ENCODE assay signal across 25 cellular contexts in the genomic region with DNA sequence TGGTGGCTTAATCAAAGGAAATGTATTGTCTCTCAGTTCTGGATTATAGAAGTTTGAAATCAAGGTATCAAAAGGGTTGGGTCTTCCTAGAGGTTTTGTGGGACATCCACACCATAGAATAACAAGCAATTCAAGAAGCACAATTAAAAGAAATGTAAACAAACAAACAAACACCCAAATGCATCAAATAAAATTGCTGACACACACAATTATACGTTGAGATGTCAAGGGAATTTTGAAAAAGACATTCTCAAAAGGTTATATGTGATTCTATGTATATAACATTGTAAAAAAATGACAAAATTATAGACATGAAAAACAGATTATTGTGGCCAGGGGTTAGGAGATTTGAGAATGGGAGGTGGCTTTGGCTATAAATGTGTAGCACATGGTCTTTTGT.
DNase-seq lines count a peak whose midpoint lies in the region; ATAC-seq, FAIRE-seq and TF ChIP-seq lines count a peak whose summit lies in the region.
"Had no signal": no experiment of that assay in that cellular context is flagged by ENCODE, and none has a peak within 500 bp of the region (broad histone marks: within the 10 kb centered on the region; RNA-seq: fewer than 3 reads in every experiment).

No MANE protein-coding gene starts in this region.

- CTCF ChIA-PET in A549 (lab: Yijun Ruan, JAX) (no interaction called here), K562 (lab: Yijun Ruan, JAX; ENCODE audit: low intra/inter-chr PET ratio) (no interaction called here)

- no peaks in the 10 kb centered on the region for H3K9me1 ChIP-seq in K562 (ENCODE audit: control insufficient read depth, insufficient read depth, low read length)

- ATAC-seq in activated T-cell treated with anti-CD3 and anti-CD28 coated beads, Interleukin-2, amount 50 U/mL, for 72 hours (replicated peaks in 1 of 2) = no peak
- no peak for ATAC-seq in A549
- no peak for ATAC-seq in K562
- ATAC-seq: GM12878 had no signal

- H2AFZ ChIP-seq in K562 (ENCODE audit: low read depth, low read length) = no peak overlapping the region

- no peak for TF ChIP-seq EP300 in A549 (IDR thresholded peaks at IDR 0.05)
- no peak for TF ChIP-seq EP300 in K562 (IDR thresholded peaks at IDR 0.05; ENCODE audit: low read length)

- no peaks in the 10 kb centered on the region for H3K36me3 Mint-ChIP-seq in activated T-cell treated with anti-CD3 and anti-CD28 coated beads, Interleukin-2, amount 50 U/mL, for 72 hours (ENCODE audit: insufficient read depth in 2 of 2)
- H3K36me3 Mint-ChIP-seq: CD14-positive monocyte; CD4-positive, alpha-beta memory T cell; CD4-positive, CD25-positive, alpha-beta regulatory T cell; CD8-positive, alpha-beta memory T cell had no signal

- H3K27ac ChIP-seq in A549 = no peak overlapping the region
- H3K27ac ChIP-seq in K562 (ENCODE audit: extremely low read depth, low read depth, low read length) = no peak overlapping the region
- H3K27ac ChIP-seq: 22Rv1, BLaER1 had no signal

- FAIRE-seq in A549 (lab: Jason Lieb, UNC) (no peak), K562 (lab: Jason Lieb, UNC) (no peak)
- FAIRE-seq: GM12878, GM12892, GM18507 had no signal

- no peaks in the 10 kb centered on the region for H3K4me1 Mint-ChIP-seq in activated T-cell treated with anti-CD3 and anti-CD28 coated beads, Interleukin-2, amount 50 U/mL, for 72 hours (ENCODE audit: low read depth)
- H3K4me1 Mint-ChIP-seq: CD14-positive monocyte; CD4-positive, alpha-beta memory T cell; CD4-positive, CD25-positive, alpha-beta regulatory T cell; CD8-positive, alpha-beta memory T cell had no signal

- no peak for TF ChIP-seq POLR2A in A549 (IDR thresholded peaks at IDR 0.05; ENCODE audit: low read length)
- TF ChIP-seq POLR2A in K562 (conservative IDR thresholded peaks at IDR 0.05) = no peak

- H3K4me3 Mint-ChIP-seq in activated T-cell treated with anti-CD3 and anti-CD28 coated beads, Interleukin-2, amount 50 U/mL, for 72 hours = no peak overlapping the region
- H3K4me3 Mint-ChIP-seq: CD14-positive monocyte; CD4-positive, alpha-beta memory T cell; CD4-positive, CD25-positive, alpha-beta regulatory T cell; CD8-positive, alpha-beta memory T cell had no signal

- H3K27me3 Mint-ChIP-seq in activated T-cell treated with anti-CD3 and anti-CD28 coated beads, Interleukin-2, amount 50 U/mL, for 72 hours (ENCODE audit: low read depth) = no peaks in the 10 kb centered on the region
- H3K27me3 Mint-ChIP-seq: CD8-positive, alpha-beta memory T cell had no signal

- no peaks in the 10 kb centered on the region for H3K36me3 ChIP-seq in K562 (ENCODE audit: control insufficient read depth, insufficient read depth, low read length)
- H3K36me3 ChIP-seq: BE2C, BLaER1 had no signal

- no peak for TF ChIP-seq RAD21 in A549 (conservative IDR thresholded peaks at IDR 0.05 in 1 of 2, IDR thresholded peaks at IDR 0.05 in 1 of 2)
- no peak for TF ChIP-seq RAD21 in K562 (CRISPR knock-in tag; conservative IDR thresholded peaks at IDR 0.05 in 1 of 2, IDR thresholded peaks at IDR 0.05 in 1 of 2)

- H3K27ac Mint-ChIP-seq in activated T-cell treated with anti-CD3 and anti-CD28 coated beads, Interleukin-2, amount 50 U/mL, for 72 hours = peak overlapping the region; percentile 19
- H3K27ac Mint-ChIP-seq: CD14-positive monocyte; CD4-positive, alpha-beta memory T cell; CD4-positive, CD25-positive, alpha-beta regulatory T cell; CD8-positive, alpha-beta memory T cell had no signal

- no peaks in the 10 kb centered on the region for H3K9me3 ChIP-seq in A549
- no peaks in the 10 kb centered on the region for H3K9me3 ChIP-seq in K562 (replicated peaks; ENCODE audit: control insufficient read depth, insufficient read depth, low read depth, low read length)
- H3K9me3 ChIP-seq: BE2C, BLaER1 had no signal

- BruUV-seq in K562 (replicated peaks; lab: Mats Ljungman, UMichigan) = no TSS peak

- H3K4me3 ChIP-seq in A549 (no peak overlapping the region), K562 (no peak overlapping the region)
- H3K4me3 ChIP-seq: BLaER1, GM12878 had no signal

- H3K4me2 ChIP-seq in A549 (no peak overlapping the region), K562 (ENCODE audit: insufficient read depth, low read length) (no peak overlapping the region)
- H3K4me2 ChIP-seq: BLaER1 had no signal

- 14% methylated on average over 1 of the region's 1 CpG for WGBS in A549 (ENCODE audit: missing lambda C conversion rate)
- 7% methylated on average over 1 of the region's 1 CpG for WGBS in K562 (ENCODE audit: insufficient coverage, low coverage, missing lambda C conversion rate)

- H3K27me3 ChIP-seq in K562 (ENCODE audit: control insufficient read depth in 2 of 2, insufficient read depth in 2 of 2, low read length in 2 of 2) = no peaks in the 10 kb centered on the region
- H3K27me3 ChIP-seq: BE2C, BLaER1 had no signal

- TF ChIP-seq CTCF in A549 (IDR thresholded peaks at IDR 0.05) (no peak), K562 (IDR thresholded peaks at IDR 0.05 in 2 of 3, conservative IDR thresholded peaks at IDR 0.05 in 1 of 3; ENCODE audit: insufficient read depth in 2 of 3, low read depth in 1 of 3, low read length in 3 of 3) (no peak)

- H3K4me1 ChIP-seq in A549 (no peaks in the 10 kb centered on the region), K562 (replicated peaks in 1 of 2; ENCODE audit: control insufficient read depth in 2 of 2, insufficient read depth in 2 of 2, low read length in 2 of 2) (no peaks in the 10 kb centered on the region)
- H3K4me1 ChIP-seq: BE2C, BLaER1 had no signal

- no peaks in the 10 kb centered on the region for H4K20me1 ChIP-seq in K562 (replicated peaks; ENCODE audit: control insufficient read depth, insufficient read depth, low read length)
- H4K20me1 ChIP-seq: BLaER1 had no signal

- in situ Hi-C loops in K562 (cut with MboI) = no loop called here

- no peaks in the 10 kb centered on the region for H3K9me3 Mint-ChIP-seq in activated T-cell treated with anti-CD3 and anti-CD28 coated beads, Interleukin-2, amount 50 U/mL, for 72 hours

- DNase-seq in activated T-cell treated with anti-CD3 and anti-CD28 coated beads, Interleukin-2, amount 50 U/mL, for 72 hours = no peak
- DNase-seq in activated T-cell treated with anti-CD3 and anti-CD28 coated beads for 4 hours (no peak), A549 (ENCODE audit: low read depth in 1 of 2, low spot score in 1 of 2) (no peak), K562 (ENCODE audit: extremely low read depth in 1 of 4, low spot score in 3 of 4) (no peak), NCI-H2171 (lab: John Stamatoyannopoulos, UW) (no peak)
- DNase-seq: ACHN; BE2C; C1 segment of cervical spinal cord; CD4-positive, alpha-beta memory T cell; CD4-positive, CD25-positive, alpha-beta regulatory T cell; CD8-positive, alpha-beta memory T cell; COR-L47; DMS 273 treated with DMSO at 0.1 percent for 48 hours; DMS153; DMS53; DMS79; DND-41; EL; GDM1 had no signal

- intact Hi-C loops in K562 (cut with micrococcal nuclease) = no loop called here

- no peaks in the 10 kb centered on the region for H3K79me2 ChIP-seq in K562 (ENCODE audit: control insufficient read depth, insufficient read depth, low read length)

- H3K9ac ChIP-seq in K562 (ENCODE audit: insufficient read depth in 1 of 2, low read depth in 2 of 2, low read length in 2 of 2) = no peak overlapping the region
- H3K9ac ChIP-seq: BLaER1 had no signal

- POLR2A ChIA-PET in A549 (lab: Yijun Ruan, JAX) (no interaction called here), K562 (lab: Yijun Ruan, JAX) (no interaction called here)

TF ChIP-seq in A549, 52 proteins besides CTCF, POLR2A, EP300 and RAD21:
- no peak for TF ChIP-seq NPAS2 (CRISPR knock-in tag; IDR thresholded peaks at IDR 0.05; ENCODE audit: borderline replicate concordance)
- TF ChIP-seq MAFK (IDR thresholded peaks at IDR 0.05; ENCODE audit: partially characterized antibody) = peak; percentile 84
- no peak for TF ChIP-seq FOSB (CRISPR knock-in tag; IDR thresholded peaks at IDR 0.05)
- TF ChIP-seq TP53 (CRISPR knock-in tag; IDR thresholded peaks at IDR 0.05) = no peak
- TF ChIP-seq HEYL (CRISPR knock-in tag; IDR thresholded peaks at IDR 0.05) = no peak
- TF ChIP-seq KDM5A (IDR thresholded peaks at IDR 0.05) = no peak
TF ChIP-seq in A549: peak in this region for 1.

TF ChIP-seq in K562, 482 proteins besides CTCF, POLR2A, EP300 and RAD21 (continues in another document):
- no peak for TF ChIP-seq ATF7 (IDR thresholded peaks at IDR 0.05)
- no peak for TF ChIP-seq MCM2 (IDR thresholded peaks at IDR 0.05; ENCODE audit: low read depth)
- TF ChIP-seq ZNF316 (IDR thresholded peaks at IDR 0.05) = peak; percentile 74
- TF ChIP-seq ZC3H4 (CRISPR knock-in tag; IDR thresholded peaks at IDR 0.05; ENCODE audit: borderline replicate concordance) = no peak
- no peak for TF ChIP-seq COPS2 (conservative IDR thresholded peaks at IDR 0.05)
- no peak for TF ChIP-seq HDAC2 (IDR thresholded peaks at IDR 0.05)
- TF ChIP-seq ZZZ3 (IDR thresholded peaks at IDR 0.05) = no peak
- TF ChIP-seq HCFC1 (IDR thresholded peaks at IDR 0.05; ENCODE audit: low read depth, low read length) = no peak
- no peak for TF ChIP-seq HOXB6 (CRISPR knock-in tag; IDR thresholded peaks at IDR 0.05; ENCODE audit: borderline replicate concordance)
- no peak for TF ChIP-seq SIX5 (IDR thresholded peaks at IDR 0.05; ENCODE audit: borderline replicate concordance in 1 of 2, insufficient read depth in 1 of 2, low read depth in 1 of 2, low read length in 2 of 2)
- TF ChIP-seq, protein P1, sequence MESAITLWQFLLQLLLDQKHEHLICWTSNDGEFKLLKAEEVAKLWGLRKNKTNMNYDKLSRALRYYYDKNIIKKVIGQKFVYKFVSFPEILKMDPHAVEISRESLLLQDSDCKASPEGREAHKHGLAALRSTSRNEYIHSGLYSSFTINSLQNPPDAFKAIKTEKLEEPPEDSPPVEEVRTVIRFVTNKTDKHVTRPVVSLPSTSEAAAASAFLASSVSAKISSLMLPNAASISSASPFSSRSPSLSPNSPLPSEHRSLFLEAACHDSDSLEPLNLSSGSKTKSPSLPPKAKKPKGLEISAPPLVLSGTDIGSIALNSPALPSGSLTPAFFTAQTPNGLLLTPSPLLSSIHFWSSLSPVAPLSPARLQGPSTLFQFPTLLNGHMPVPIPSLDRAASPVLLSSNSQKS (CRISPR knock-in tag; IDR thresholded peaks at IDR 0.05) = no peak
- TF ChIP-seq RUNX1 (IDR thresholded peaks at IDR 0.05; ENCODE audit: low read depth) = no peak
- TF ChIP-seq, protein P2, sequence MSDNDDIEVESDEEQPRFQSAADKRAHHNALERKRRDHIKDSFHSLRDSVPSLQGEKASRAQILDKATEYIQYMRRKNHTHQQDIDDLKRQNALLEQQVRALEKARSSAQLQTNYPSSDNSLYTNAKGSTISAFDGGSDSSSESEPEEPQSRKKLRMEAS (CRISPR knock-in tag; IDR thresholded peaks at IDR 0.05) = no peak
- no peak for TF ChIP-seq NR1H2 (CRISPR knock-in tag; IDR thresholded peaks at IDR 0.05)
- TF ChIP-seq MTA3 (IDR thresholded peaks at IDR 0.05; ENCODE audit: borderline replicate concordance) = no peak
- TF ChIP-seq C11orf30 (IDR thresholded peaks at IDR 0.05; ENCODE audit: low read depth) = peak; percentile 43; the same call in 1 of the 2 replicates
- TF ChIP-seq ZNF174 (CRISPR knock-in tag; IDR thresholded peaks at IDR 0.05) = no peak
